In genomic region chr1:170790651-170791071, GRCh38 we compare ENCODE assay signal across 17 cellular contexts.
DNase-seq lines count a peak whose midpoint lies in the region; TF ChIP-seq lines count a peak whose summit lies in the region.
"Had no signal": no experiment of that assay in that cellular context is flagged by ENCODE, and none has a peak within 500 bp of the region (broad histone marks: within the 10 kb centered on the region; RNA-seq: fewer than 3 reads in every experiment).

No MANE protein-coding gene starts in this region.

- no peak overlapping the region for H4K91ac ChIP-seq in H9 (ENCODE audit: insufficient read length, low read depth, low read length)

- H3K4me3 Mint-ChIP-seq in H9 = no peak overlapping the region
- H3K4me3 Mint-ChIP-seq: activated CD8-positive, alpha-beta T cell treated with anti-CD3 and anti-CD28 coated beads for 36 hours; activated naive CD8-positive, alpha-beta T cell treated with anti-CD3 and anti-CD28 coated beads, Interleukin-2, amount 10 ng/mL, durations not matched to agents 7 days and 5 days; activated T-cell treated with anti-CD3 and anti-CD28 coated beads, Interleukin-2, amount 50 U/mL, for 72 hours; GM23338; T-helper 1 cell treated with Interleukin-12 subunit alpha and Interleukin-12 subunit beta and Interleukin-4 antibody, amounts not matched to agents 30 μg/mL and 1 μg/mL, for 36 hours had no signal

- no peak overlapping the region for H3K23ac ChIP-seq in H9 (ENCODE audit: insufficient read length, low read depth, low read length)

- no peaks in the 10 kb centered on the region for H3K79me1 ChIP-seq in H9 (ENCODE audit: insufficient read depth, low read depth, low read length, poor library complexity, severe bottlenecking)

- H2BK15ac ChIP-seq in H9 (ENCODE audit: low read depth, low read length) = no peak overlapping the region

- H3K27ac ChIP-seq in H9 (ENCODE audit: insufficient read length, low read depth, low read length) = no peak overlapping the region

- no peaks in the 10 kb centered on the region for H3K4me1 ChIP-seq in H9 (ENCODE audit: insufficient read depth, low read length)

- no peak overlapping the region for H2BK5ac ChIP-seq in H9 (ENCODE audit: insufficient read length, low read length)

- peak; percentile 87 for DNase-seq in GM04503 (ENCODE audit: low read depth)
- DNase-seq in amniotic stem cell (lab: John Stamatoyannopoulos, UW) = peak; percentile 65
- DNase-seq in fibroblast of peridontal ligament (ENCODE audit: extremely low read depth) = peak; percentile 98
- DNase-seq in stromal cell of bone marrow (ENCODE audit: low read depth) = peak; percentile 48
- no peak for DNase-seq in glomerular visceral epithelial cell (ENCODE audit: extremely low spot score)
- DNase-seq in G401 (ENCODE audit: low spot score) = no peak
- DNase-seq in H9 = no peak
- no peak for DNase-seq in NCI-H526 treated with DMSO at 0.1 percent for 48 hours (lab: John Stamatoyannopoulos, UW)
- DNase-seq: activated CD8-positive, alpha-beta T cell treated with anti-CD3 and anti-CD28 coated beads for 36 hours; activated naive CD8-positive, alpha-beta T cell treated with anti-CD3 and anti-CD28 coated beads, Interleukin-2, amount 10 ng/mL, durations not matched to agents 7 days and 5 days; activated T-cell treated with anti-CD3 and anti-CD28 coated beads, Interleukin-2, amount 50 U/mL, for 72 hours; effector memory CD4-positive, alpha-beta T cell; NCI-H1092; NCI-H524; SHP77 had no signal

- H3K4ac ChIP-seq in H9 (ENCODE audit: low read depth, low read length) = no peak overlapping the region

- H3K4me2 ChIP-seq in H9 (ENCODE audit: insufficient read depth, insufficient read length, low read length) = no peak overlapping the region
- H3K4me2 ChIP-seq: GM23338 had no signal

- no peaks in the 10 kb centered on the region for H3K27me3 Mint-ChIP-seq in H9 (ENCODE audit: low read depth)

- no peak overlapping the region for H4K8ac ChIP-seq in H9 (replicated peaks; ENCODE audit: insufficient read length, low read depth, low read length)

- 0 out of 4 replicates have a peak, but pooled peaks cover 0 to 2% of the 10 kb centered on the region in 2 experiments for H3K4me1 Mint-ChIP-seq in H9
- H3K4me1 Mint-ChIP-seq: activated naive CD8-positive, alpha-beta T cell treated with anti-CD3 and anti-CD28 coated beads, Interleukin-2, amount 10 ng/mL, durations not matched to agents 7 days and 5 days had no signal

- no CpG with 5 or more reads among the region's 3 CpGs for WGBS in H9 (ENCODE audit: extremely low coverage, insufficient read length, low lambda C conversion rate)

- H3K23me2 ChIP-seq in H9 (ENCODE audit: insufficient read length, low read depth, low read length, poor library complexity, severe bottlenecking) = no peaks in the 10 kb centered on the region

- H3K9me3 Mint-ChIP-seq in H9 = no peaks in the 10 kb centered on the region
- H3K9me3 Mint-ChIP-seq: activated CD8-positive, alpha-beta T cell treated with anti-CD3 and anti-CD28 coated beads for 36 hours; activated naive CD8-positive, alpha-beta T cell treated with anti-CD3 and anti-CD28 coated beads, Interleukin-2, amount 10 ng/mL, durations not matched to agents 7 days and 5 days; GM23338; T-helper 1 cell treated with Interleukin-12 subunit alpha and Interleukin-12 subunit beta and Interleukin-4 antibody, amounts not matched to agents 30 μg/mL and 1 μg/mL, for 36 hours had no signal

- no peak overlapping the region for H2AFZ ChIP-seq in H9 (ENCODE audit: low read length)
- H2AFZ ChIP-seq: GM23338 had no signal

- no peak overlapping the region for H3T11ph ChIP-seq in H9 (ENCODE audit: low read length)

- no peak overlapping the region for H3K9ac ChIP-seq in H9 (ENCODE audit: extremely low read depth, insufficient read length, low read length)

- in situ Hi-C loops in G401 (cut with HindIII; ENCODE audit: low sequenced_read_pairs) = no loop called here

- no peak overlapping the region for H3K56ac ChIP-seq in H9 (ENCODE audit: insufficient read length, low read depth, low read length)

- H3K27me3 ChIP-seq in H9 (ENCODE audit: insufficient read depth, low read length) = no peaks in the 10 kb centered on the region

- no peaks in the 10 kb centered on the region for H3K79me2 ChIP-seq in H9 (ENCODE audit: insufficient read depth, low read length)

- H3K9me3 ChIP-seq in H9 (ENCODE audit: control insufficient read depth, low read depth, low read length) = no peaks in the 10 kb centered on the region

- TF ChIP-seq CTCF in H9 (conservative IDR thresholded peaks at IDR 0.05) = no peak

- H2BK12ac ChIP-seq in H9 (ENCODE audit: insufficient read length, low read depth, low read length) = no peak overlapping the region

- H2BK120ac ChIP-seq in H9 (ENCODE audit: low read depth, low read length, poor library complexity, severe bottlenecking) = no peak overlapping the region

- H2BK20ac ChIP-seq in H9 (ENCODE audit: low read depth, low read length, poor library complexity, severe bottlenecking) = no peak overlapping the region

- H4K20me1 ChIP-seq in H9 (ENCODE audit: control insufficient read depth, insufficient read depth, insufficient read length) = no peaks in the 10 kb centered on the region

- no peak overlapping the region for H3K27ac Mint-ChIP-seq in H9
- H3K27ac Mint-ChIP-seq: activated CD8-positive, alpha-beta T cell treated with anti-CD3 and anti-CD28 coated beads for 36 hours; activated naive CD8-positive, alpha-beta T cell treated with anti-CD3 and anti-CD28 coated beads, Interleukin-2, amount 10 ng/mL, durations not matched to agents 7 days and 5 days; activated T-cell treated with anti-CD3 and anti-CD28 coated beads, Interleukin-2, amount 50 U/mL, for 72 hours; GM23338; T-helper 1 cell treated with Interleukin-12 subunit alpha and Interleukin-12 subunit beta and Interleukin-4 antibody, amounts not matched to agents 30 μg/mL and 1 μg/mL, for 36 hours had no signal

- H4K5ac ChIP-seq in H9 (ENCODE audit: insufficient read length, low read depth, low read length) = no peak overlapping the region

- no peak overlapping the region for H3K18ac ChIP-seq in H9 (ENCODE audit: insufficient read length, low read depth, low read length)

- no peak overlapping the region for H3K14ac ChIP-seq in H9 (ENCODE audit: insufficient read depth, low read length)

- no peak overlapping the region for H2AK5ac ChIP-seq in H9 (ENCODE audit: insufficient read length, low read length)

- no peaks in the 10 kb centered on the region for H3K36me3 Mint-ChIP-seq in H9 (ENCODE audit: insufficient read depth in 1 of 3, low read depth in 3 of 3)
- H3K36me3 Mint-ChIP-seq: activated naive CD8-positive, alpha-beta T cell treated with anti-CD3 and anti-CD28 coated beads, Interleukin-2, amount 10 ng/mL, durations not matched to agents 7 days and 5 days had no signal

Comparison
In these comparisons a context has a peak if more than half of its experiments do, and no peak if none do; other contexts are left out.
1. DNase-seq: peak in GM04503 (single experiment), amniotic stem cell (single experiment), fibroblast of peridontal ligament (single experiment) and stromal cell of bone marrow (single experiment); none in glomerular visceral epithelial cell (single experiment), G401 (single experiment), H9 (single experiment) and NCI-H526 treated with DMSO at 0.1 percent for 48 hours (single experiment).